15 cellular contexts compared by ENCODE assay signal in genomic region chr3:149902498-149903139, GRCh38.
DNase-seq lines count a peak whose midpoint lies in the region; ATAC-seq, FAIRE-seq and TF ChIP-seq lines count a peak whose summit lies in the region.
"Had no signal": no experiment of that assay in that cellular context is flagged by ENCODE, and none has a peak within 500 bp of the region (broad histone marks: within the 10 kb centered on the region; RNA-seq: fewer than 3 reads in every experiment).

No MANE protein-coding gene starts in this region.

- no peak for TF ChIP-seq RAD21 in SK-N-SH (IDR thresholded peaks at IDR 0.05; ENCODE audit: low read length)

- POLR2A ChIA-PET in SK-N-SH (lab: Yijun Ruan, JAX) = no interaction called here

- H3K9me3 Mint-ChIP-seq in glutamatergic neuron (ENCODE audit: unreplicated experiment) = no peaks in the 10 kb centered on the region
- H3K9me3 Mint-ChIP-seq: activated CD4-positive, alpha-beta T cell treated with anti-CD3 and anti-CD28 coated beads, Interleukin-2, amount 10 ng/mL, durations not matched to agents 24 days and 14 days had no signal

- DNase-seq in AG20443 (ENCODE audit: low spot score) (peak; percentile 13), GM19239 (ENCODE audit: insufficient read length, low spot score) (no peak), SK-N-SH (peak; percentile 26), glutamatergic neuron (no peak), iPS-NIHi7 (ENCODE audit: extremely low spot score) (no peak), NCI-H128 (lab: John Stamatoyannopoulos, UW; ENCODE audit: unreplicated experiment) (no peak)
- DNase-seq in activated CD4-positive, alpha-beta T cell treated with anti-CD3 and anti-CD28 coated beads for 48 hours = no peak
- DNase-seq: activated CD4-positive, alpha-beta T cell treated with anti-CD3 and anti-CD28 coated beads, Interleukin-2, amount 10 ng/mL, durations not matched to agents 24 days and 14 days; left colon; NCI-H146; thyroid gland had no signal

- H3F3A ChIP-seq in SK-N-SH (replicated peaks; ENCODE audit: insufficient read depth) = peaks cover 20% of the 10 kb centered on the region

- no peaks in the 10 kb centered on the region for H3K27me3 ChIP-seq in SK-N-SH (ENCODE audit: insufficient read depth)
- H3K27me3 ChIP-seq: thyroid gland had no signal

- no peak overlapping the region for H3K4me2 ChIP-seq in SK-N-SH

- no peak overlapping the region for H2AFZ ChIP-seq in SK-N-SH (ENCODE audit: low read depth)
- H2AFZ ChIP-seq: parathyroid adenoma had no signal

- no peak overlapping the region for H3K27ac Mint-ChIP-seq in glutamatergic neuron (ENCODE audit: unreplicated experiment)
- H3K27ac Mint-ChIP-seq: activated CD4-positive, alpha-beta T cell treated with anti-CD3 and anti-CD28 coated beads, Interleukin-2, amount 10 ng/mL, durations not matched to agents 24 days and 14 days; activated naive CD8-positive, alpha-beta T cell had no signal

- TF ChIP-seq CTCF in SK-N-SH (IDR thresholded peaks at IDR 0.05) = peak; percentile 59
- TF ChIP-seq CTCF in glutamatergic neuron (IDR thresholded peaks at IDR 0.05; ENCODE audit: partially characterized antibody, unreplicated experiment) = peak; percentile 55

- no peaks in the 10 kb centered on the region for H4K20me1 ChIP-seq in SK-N-SH (ENCODE audit: insufficient read depth)

- no peaks in the 10 kb centered on the region for H3K9me3 ChIP-seq in SK-N-SH
- H3K9me3 ChIP-seq: thyroid gland had no signal

- TF ChIP-seq EP300 in SK-N-SH (IDR thresholded peaks at IDR 0.05; ENCODE audit: borderline replicate concordance in 1 of 2, low read depth in 1 of 2, low read length in 1 of 2) = peak in 1 of 2 experiments; percentile 84; a peak in 2 of 4 replicates

- H3K36me3 Mint-ChIP-seq in glutamatergic neuron (ENCODE audit: unreplicated experiment) = no peaks in the 10 kb centered on the region

- no peak overlapping the region for H3K9ac ChIP-seq in SK-N-SH
- H3K9ac ChIP-seq: parathyroid adenoma had no signal

- FAIRE-seq in GM19239 (lab: Jason Lieb, UNC) = peak; percentile 42

- peaks cover 15 to 19% of the 10 kb centered on the region in 2 experiments for H3K4me1 ChIP-seq in SK-N-SH (ENCODE audit: control insufficient read depth in 1 of 2, insufficient read depth in 2 of 2, low read depth in 1 of 2, low read length in 1 of 2)
- H3K4me1 ChIP-seq: parathyroid adenoma, thyroid gland had no signal

- H3K27ac ChIP-seq in SK-N-SH (ENCODE audit: low read depth in 2 of 2, low read length in 1 of 2) = peak overlapping the region; percentile 2 to 97; a peak in 2 of 4 replicates
- H3K27ac ChIP-seq: HL-60, parathyroid adenoma, thyroid gland had no signal

- no peak for ATAC-seq in HG02763 (IDR thresholded peaks at IDR 0.05; ENCODE audit: unreplicated experiment)
- ATAC-seq: left colon had no signal

- H3K4me1 Mint-ChIP-seq in glutamatergic neuron (ENCODE audit: low read depth, unreplicated experiment) = no peaks in the 10 kb centered on the region
- H3K4me1 Mint-ChIP-seq: activated CD4-positive, alpha-beta T cell treated with anti-CD3 and anti-CD28 coated beads, Interleukin-2, amount 10 ng/mL, durations not matched to agents 24 days and 14 days had no signal

- no peaks in the 10 kb centered on the region for H3K9me2 ChIP-seq in SK-N-SH

- H3K27me3 Mint-ChIP-seq in glutamatergic neuron (ENCODE audit: unreplicated experiment) = no peaks in the 10 kb centered on the region
- H3K27me3 Mint-ChIP-seq: activated CD4-positive, alpha-beta T cell treated with anti-CD3 and anti-CD28 coated beads, Interleukin-2, amount 10 ng/mL, durations not matched to agents 24 days and 14 days; activated naive CD8-positive, alpha-beta T cell had no signal

- H3K36me3 ChIP-seq in SK-N-SH (replicated peaks in 1 of 2; ENCODE audit: control insufficient read depth in 1 of 2, insufficient read depth in 2 of 2, low read length in 1 of 2) = peaks cover 5 to 9% of the 10 kb centered on the region in 2 experiments
- H3K36me3 ChIP-seq: thyroid gland had no signal

- no peaks in the 10 kb centered on the region for H3K79me2 ChIP-seq in SK-N-SH (ENCODE audit: insufficient read depth)
- H3K79me2 ChIP-seq: parathyroid adenoma had no signal

- H3K4me3 ChIP-seq in SK-N-SH (ENCODE audit: low read depth in 2 of 2, low read length in 1 of 2) = no peak overlapping the region
- H3K4me3 ChIP-seq: thyroid gland had no signal

- H3K4me3 Mint-ChIP-seq in glutamatergic neuron (ENCODE audit: unreplicated experiment) = no peak overlapping the region
- H3K4me3 Mint-ChIP-seq: activated CD4-positive, alpha-beta T cell treated with anti-CD3 and anti-CD28 coated beads, Interleukin-2, amount 10 ng/mL, durations not matched to agents 24 days and 14 days; activated naive CD8-positive, alpha-beta T cell had no signal

- WGBS in SK-N-SH (ENCODE audit: low lambda C conversion rate) = 20% methylated on average over 3 of the region's 3 CpGs

- CTCF ChIA-PET in SK-N-SH (lab: Yijun Ruan, JAX) = interaction anchor here (0.7 to 3.2 kb wide), 6 partner anchors 10 to 149 kb away, joined by 3 to 26 read pairs (median 5); no protein-coding TSS in a partner anchor

TF ChIP-seq in SK-N-SH, 30 proteins besides CTCF, POLR2A, EP300 and RAD21:
- TF ChIP-seq RCOR1 (IDR thresholded peaks at IDR 0.05; ENCODE audit: low read length) = peak; percentile 40; the same call in 1 of the 2 replicates
- no peak for TF ChIP-seq SMC3 (IDR thresholded peaks at IDR 0.05; ENCODE audit: low read depth, low read length)
- no peak for TF ChIP-seq RXRA (IDR thresholded peaks at IDR 0.05; ENCODE audit: borderline replicate concordance, low read depth)
- TF ChIP-seq IRF3 (IDR thresholded peaks at IDR 0.05; ENCODE audit: low read depth, low read length) = no peak
- TF ChIP-seq YY1 (IDR thresholded peaks at IDR 0.05; ENCODE audit: low read depth) = no peak
- TF ChIP-seq GATA2 (CRISPR knock-in tag; IDR thresholded peaks at IDR 0.05) = peak; percentile 82
- no peak for TF ChIP-seq TEAD4 (IDR thresholded peaks at IDR 0.05; ENCODE audit: borderline replicate concordance, insufficient read depth)
- TF ChIP-seq GABPA (IDR thresholded peaks at IDR 0.05; ENCODE audit: low read depth) = no peak
- TF ChIP-seq JUND (IDR thresholded peaks at IDR 0.05) = no peak
- no peak; the same call in 1 of the 2 replicates for TF ChIP-seq MXI1 (IDR thresholded peaks at IDR 0.05; ENCODE audit: low read depth, low read length)
- TF ChIP-seq FOSL2 (IDR thresholded peaks at IDR 0.05; ENCODE audit: borderline replicate concordance, low read depth) = no peak
- TF ChIP-seq NFIC (IDR thresholded peaks at IDR 0.05; ENCODE audit: borderline replicate concordance) = no peak
- 0 out of 2 replicates have a peak, but pooled peaks have one; percentile 6 for TF ChIP-seq RFX5 (IDR thresholded peaks at IDR 0.05; ENCODE audit: low read length)
- TF ChIP-seq MAX (IDR thresholded peaks at IDR 0.05; ENCODE audit: low read depth) = no peak
- TF ChIP-seq ZBTB33 (IDR thresholded peaks at IDR 0.05; ENCODE audit: borderline replicate concordance, low read depth) = no peak
- peak; percentile 77 for TF ChIP-seq CHD2 (IDR thresholded peaks at IDR 0.05; ENCODE audit: low read length, partially characterized antibody)
- TF ChIP-seq TCF12 (IDR thresholded peaks at IDR 0.05) = 0 out of 2 replicates have a peak, but pooled peaks have one; percentile 7
- TF ChIP-seq MEF2A (IDR thresholded peaks at IDR 0.05; ENCODE audit: borderline replicate concordance, low read depth) = no peak

Comparison
In these comparisons a context has a peak if more than half of its experiments do, and no peak if none do; other contexts are left out.
1. DNase-seq: peak in AG20443 (single experiment) and SK-N-SH (single experiment); none in GM19239 (single experiment), glutamatergic neuron (single experiment), iPS-NIHi7 (single experiment), NCI-H128 (single experiment) and activated CD4-positive, alpha-beta T cell treated with anti-CD3 and anti-CD28 coated beads for 48 hours (single experiment).